8 cellular contexts compared by ENCODE assay signal in genomic region chr1:53015508-53015860, GRCh38. TPM values are rescaled to one million over a fixed set of nuclear protein-coding genes. Genes with fewer than 3 reads are reported as not detected.
A peak's percentile ranks its signal among the peaks of the same experiment; 100 is the strongest.
DNase-seq lines count a peak whose midpoint lies in the region; ATAC-seq and TF ChIP-seq lines count a peak whose summit lies in the region.

No MANE protein-coding gene starts in this region.

- H3K36me3 Mint-ChIP-seq in natural killer cell = no peaks in the 10 kb centered on the region

- H3K27me3 ChIP-seq in BLaER1 (no peaks in the 10 kb centered on the region), duodenal mucosa (ENCODE audit: control insufficient read depth in 1 of 2, insufficient read depth in 2 of 2, low read length in 2 of 2) (no peaks in the 10 kb centered on the region)

- H3K36me3 ChIP-seq in BLaER1 (peaks cover 10% of the 10 kb centered on the region), duodenal mucosa (ENCODE audit: control insufficient read depth in 1 of 2, insufficient read depth in 2 of 2, low read length in 2 of 2) (peaks cover 0 to 11% of the 10 kb centered on the region in 2 donors)

- peak overlapping the region; percentile 79 for H3K9ac ChIP-seq in BLaER1
- peak overlapping the region; percentile 43 to 78 for H3K9ac ChIP-seq in duodenal mucosa (ENCODE audit: low read depth in 1 of 2, low read length in 2 of 2)

- H3K27ac ChIP-seq in BLaER1 = 0 out of 2 replicates have a peak overlapping the region, but pooled peaks have one; percentile 47
- no peak overlapping the region for H3K27ac ChIP-seq in duodenal mucosa (ENCODE audit: low read depth, low read length)

- no peaks in the 10 kb centered on the region for H3K9me3 Mint-ChIP-seq in natural killer cell

- H3K4me2 ChIP-seq in BLaER1 = peak overlapping the region; percentile 93

- intact Hi-C loops in natural killer cell (cut with micrococcal nuclease) = loop anchor here (2.0 kb wide), 1 partner anchor 167 kb away; no protein-coding TSS in a partner anchor

- peaks cover 27 to 29% of the 10 kb centered on the region in 2 donors for H3K4me1 Mint-ChIP-seq in natural killer cell

- no peak for ATAC-seq in natural killer cell
- no peak for ATAC-seq in HG02970 (IDR thresholded peaks at IDR 0.05; ENCODE audit: low FRiP score, unreplicated experiment)
- no peak for ATAC-seq in GM18498 (IDR thresholded peaks at IDR 0.05; ENCODE audit: unreplicated experiment)

- H4K20me1 ChIP-seq in BLaER1 = no peaks in the 10 kb centered on the region

- H3K27ac Mint-ChIP-seq in natural killer cell = peak overlapping the region; percentile 39 to 72

- no peaks in the 10 kb centered on the region for H3K27me3 Mint-ChIP-seq in natural killer cell (ENCODE audit: low read depth in 2 of 2)

- TF ChIP-seq CTCF in LNCaP clone FGC (IDR thresholded peaks at IDR 0.05; ENCODE audit: control insufficient read depth, extremely low read depth, insufficient read depth) = no peak
- no peak for TF ChIP-seq CTCF in natural killer cell (IDR thresholded peaks at IDR 0.05)

- H3K4me1 ChIP-seq in BLaER1 (peaks cover 22% of the 10 kb centered on the region), duodenal mucosa (ENCODE audit: control insufficient read depth in 1 of 2, insufficient read depth in 2 of 2, low read length in 2 of 2) (peaks cover 3 to 17% of the 10 kb centered on the region in 2 donors)

- peak overlapping the region; percentile 84 for H3K4me3 Mint-ChIP-seq in natural killer cell

- H3K9me3 ChIP-seq in BLaER1 (no peaks in the 10 kb centered on the region), duodenal mucosa (ENCODE audit: control insufficient read depth in 1 of 2, low read length in 2 of 2) (no peaks in the 10 kb centered on the region)

- DNase-seq in LNCaP clone FGC (ENCODE audit: low read depth) = no peak
- no peak for DNase-seq in natural killer cell
- DNase-seq in OCI-M2 (lab: John Stamatoyannopoulos, UW; ENCODE audit: unreplicated experiment) = no peak
- no peak for DNase-seq in amniotic stem cell (lab: John Stamatoyannopoulos, UW)

- H3K4me3 ChIP-seq in BLaER1 (peak overlapping the region; percentile 77), LNCaP clone FGC (ENCODE audit: low read depth, low read length) (peak overlapping the region; percentile 86), duodenal mucosa (ENCODE audit: low read depth in 1 of 2, low read length in 2 of 2) (peak overlapping the region; percentile 73 to 89)

RNA-seq across cellular contexts. Expression of gene PODN, which starts 46.5 kb away (rescaled TPM):
- total RNA-seq in natural killer cell = 10 to 100 TPM in 2 of 3 donors, 1 to 10 TPM in 1; 8.8 to 13.2 (median 11.2) TPM
